18 cellular contexts compared by ENCODE assay signal in genomic region chr19:31530781-31531180, GRCh38.
A peak's percentile ranks its signal among the peaks of the same experiment; 100 is the strongest.
DNase-seq lines count a peak whose midpoint lies in the region; ATAC-seq, FAIRE-seq and TF ChIP-seq lines count a peak whose summit lies in the region.
"Had no signal": no experiment of that assay in that cellular context is flagged by ENCODE, and none has a peak within 500 bp of the region (broad histone marks: within the 10 kb centered on the region; RNA-seq: fewer than 3 reads in every experiment).

No MANE protein-coding gene starts in this region.

- no peak overlapping the region for H3K14ac ChIP-seq in H1 (ENCODE audit: insufficient read length)

- no peaks in the 10 kb centered on the region for H3K79me1 ChIP-seq in H1 (ENCODE audit: low read depth, low read length)

- H3K56ac ChIP-seq in H1 (replicated peaks; ENCODE audit: insufficient read length, low read depth, low read length): no peak overlapping the region

- H3K36me3 ChIP-seq in GM23338 (ENCODE audit: insufficient read depth) (no peaks in the 10 kb centered on the region), H1 (ENCODE audit: control insufficient read depth in 2 of 4, insufficient read depth in 4 of 4, low read length in 3 of 4) (peaks cover 0 to 3% (median 0%) of the 10 kb centered on the region in 4 experiments; a peak in 1 of 8 replicates), Caco-2 (ENCODE audit: control insufficient read depth, insufficient read depth, low read length) (no peaks in the 10 kb centered on the region), GM23248 (ENCODE audit: low read depth) (no peaks in the 10 kb centered on the region)
- H3K36me3 ChIP-seq: HAP-1 had no signal

- no peak for TF ChIP-seq EP300 in H1 (IDR thresholded peaks at IDR 0.05; ENCODE audit: borderline replicate concordance in 1 of 2, low read depth in 2 of 2, low read length in 2 of 2)

- H3K27ac ChIP-seq in GM23338 (ENCODE audit: low read depth) (no peak overlapping the region), H1 (ENCODE audit: low read depth, low read length) (no peak overlapping the region), GM23248 (no peak overlapping the region)

- ATAC-seq in GM23338 (no peak), GM18861 (IDR thresholded peaks at IDR 0.05; ENCODE audit: unreplicated experiment) (no peak)
- no peak for ATAC-seq in stimulated activated naive CD8-positive, alpha-beta T cell treated with anti-CD3 and anti-CD28 coated beads, Interleukin-15, amount 100 ng/mL, for 72 hours

- no peaks in the 10 kb centered on the region for H3K23me2 ChIP-seq in H1 (ENCODE audit: low read depth, low read length)

- no peak overlapping the region for H4K5ac ChIP-seq in H1 (ENCODE audit: insufficient read length, low read depth, low read length)

- WGBS in H1 (ENCODE audit: extremely low coverage in 1 of 2, insufficient coverage in 1 of 2, insufficient read length in 1 of 2, insufficient replicate concordance in 2 of 2, low coverage in 1 of 2, low lambda C conversion rate in 2 of 2, missing lambda C conversion rate in 1 of 2), 2 experiments: 90% methylated on average over 7 of the region's 7 CpGs; no CpG with 5 or more reads in 1 of the 2 experiments
- 78 to 79% methylated on average over 7 of the region's 7 CpGs for WGBS in GM23248 (ENCODE audit: low coverage in 1 of 2, low lambda C conversion rate in 2 of 2, missing lambda C conversion rate in 2 of 2), 2 experiments

- TF ChIP-seq RAD21 in H1 (IDR thresholded peaks at IDR 0.05 in 1 of 2, conservative IDR thresholded peaks at IDR 0.05 in 1 of 2; ENCODE audit: low read depth in 2 of 2, low read length in 2 of 2): no peak

- H2AFZ ChIP-seq in GM23338 (peak overlapping the region; percentile 28; the same call in 1 of the 2 replicates), H1 (ENCODE audit: low read length) (no peak overlapping the region), GM23248 (no peak overlapping the region)

- no peak overlapping the region for H2AK5ac ChIP-seq in H1 (ENCODE audit: low read depth, low read length)

- no peak overlapping the region for H2BK15ac ChIP-seq in H1 (ENCODE audit: low read length)

- peaks cover 4 to 6% of the 10 kb centered on the region in 2 experiments; a peak in 2 of 4 replicates for H3K9me3 ChIP-seq in H1 (ENCODE audit: insufficient read depth in 2 of 2, low read depth in 1 of 2, low read length in 1 of 2)
- peaks cover 5% of the 10 kb centered on the region for H3K9me3 ChIP-seq in Caco-2
- H3K9me3 ChIP-seq in GM23248 (ENCODE audit: low read depth): no peaks in the 10 kb centered on the region
- H3K9me3 ChIP-seq: HAP-1 had no signal

- in situ Hi-C loops in GM23248 (cut with MboI): no loop called here

- DNase-seq in GM23338 (ENCODE audit: low spot score) (no peak), RKO (ENCODE audit: low spot score) (peak; percentile 8), H1 (ENCODE audit: low read depth in 1 of 2, low spot score in 2 of 2) (peak in 1 of 2 experiments; percentile 38), osteocyte (ENCODE audit: extremely low spot score, unreplicated experiment) (peak; percentile 73), Caco-2 (no peak), GM23248 (no peak)
- no peak for DNase-seq in stimulated activated naive CD8-positive, alpha-beta T cell treated with anti-CD3 and anti-CD28 coated beads, Interleukin-15, amount 100 ng/mL, for 72 hours
- DNase-seq: C1 segment of cervical spinal cord; CD4-positive, alpha-beta memory T cell; COR-L47; DMS153; DND-41; HFFc6 had no signal

- H3F3A ChIP-seq in GM23338 (replicated peaks; ENCODE audit: low read depth): no peaks in the 10 kb centered on the region
- H3F3A ChIP-seq in GM23248 (ENCODE audit: insufficient read depth): no peaks in the 10 kb centered on the region

- H2BK120ac ChIP-seq in H1 (replicated peaks; ENCODE audit: low read depth, low read length): no peak overlapping the region

- H4K20me1 ChIP-seq in GM23338 (replicated peaks; ENCODE audit: insufficient read depth) (no peaks in the 10 kb centered on the region), H1 (replicated peaks in 1 of 2; ENCODE audit: control insufficient read depth in 1 of 2, insufficient read depth in 2 of 2, low read length in 2 of 2) (no peaks in the 10 kb centered on the region), GM23248 (ENCODE audit: insufficient read depth) (no peaks in the 10 kb centered on the region)

- H3K4ac ChIP-seq in H1 (replicated peaks; ENCODE audit: insufficient read length, low read depth, low read length): no peak overlapping the region

- no peak overlapping the region for H2BK12ac ChIP-seq in H1 (ENCODE audit: low read depth, low read length)

- H4K91ac ChIP-seq in H1 (replicated peaks; ENCODE audit: insufficient read length, low read length): no peak overlapping the region

- no peak overlapping the region for H3K23ac ChIP-seq in H1 (ENCODE audit: insufficient read length)

- H3K27me3 Mint-ChIP-seq in GM23338 (ENCODE audit: insufficient read depth, low read depth, poor library complexity) (peaks cover under 1% of the 10 kb centered on the region), osteocyte (ENCODE audit: unreplicated experiment) (no peaks in the 10 kb centered on the region), Caco-2 (ENCODE audit: insufficient read depth, unreplicated experiment) (peaks cover 11% of the 10 kb centered on the region)
- H3K27me3 Mint-ChIP-seq in stimulated activated naive CD8-positive, alpha-beta T cell treated with anti-CD3 and anti-CD28 coated beads, Interleukin-15, amount 100 ng/mL, for 72 hours: peaks cover 16% of the 10 kb centered on the region

- no peak overlapping the region; the same call in 1 of the 2 replicates for H2BK5ac ChIP-seq in H1 (ENCODE audit: low read depth, low read length)

- intact Hi-C loops in Caco-2 (cut with micrococcal nuclease; ENCODE audit: unreplicated experiment): no loop called here

- no peak overlapping the region for H4K8ac ChIP-seq in H1 (ENCODE audit: extremely low read depth, insufficient read depth, low read length)

- no TSS peak for BruUV-seq in Caco-2 (replicated peaks; lab: Mats Ljungman, UMichigan)

- H3K4me3 Mint-ChIP-seq in GM23338 (no peak overlapping the region), osteocyte (ENCODE audit: unreplicated experiment) (no peak overlapping the region), Caco-2 (ENCODE audit: unreplicated experiment) (no peak overlapping the region)
- no peak overlapping the region for H3K4me3 Mint-ChIP-seq in stimulated activated naive CD8-positive, alpha-beta T cell treated with anti-CD3 and anti-CD28 coated beads, Interleukin-15, amount 100 ng/mL, for 72 hours
- H3K4me3 Mint-ChIP-seq: CD4-positive, alpha-beta memory T cell; HFFc6 had no signal

- H3K9me3 Mint-ChIP-seq in GM23338 (peaks cover 10% of the 10 kb centered on the region), osteocyte (ENCODE audit: unreplicated experiment) (peaks cover 27% of the 10 kb centered on the region), Caco-2 (ENCODE audit: unreplicated experiment) (peaks cover 6% of the 10 kb centered on the region)
- H3K9me3 Mint-ChIP-seq in stimulated activated naive CD8-positive, alpha-beta T cell treated with anti-CD3 and anti-CD28 coated beads, Interleukin-15, amount 100 ng/mL, for 72 hours: peaks cover 7 to 17% of the 10 kb centered on the region in 2 donors

- H3K9ac ChIP-seq in H1 (replicated peaks in 1 of 4; ENCODE audit: extremely low read depth in 1 of 4, low read depth in 3 of 4, low read length in 3 of 4) (no peak overlapping the region), GM23248 (no peak overlapping the region)

- no peak overlapping the region for H3K18ac ChIP-seq in H1 (ENCODE audit: extremely low read depth, low read length)

- no peaks in the 10 kb centered on the region for H3K27me3 ChIP-seq in GM23338 (ENCODE audit: insufficient read depth)
- H3K27me3 ChIP-seq in H1 (replicated peaks in 1 of 4; ENCODE audit: control insufficient read depth in 3 of 4, extremely low read depth in 1 of 4, insufficient read depth in 3 of 4, low read length in 3 of 4): no peaks in the 10 kb centered on the region
- H3K27me3 ChIP-seq in Caco-2 (replicated peaks; ENCODE audit: control insufficient read depth, insufficient read depth, low read length): no peaks in the 10 kb centered on the region
- H3K27me3 ChIP-seq in GM23248 (replicated peaks; ENCODE audit: insufficient read depth): no peaks in the 10 kb centered on the region; the same call in 1 of the 2 replicates

- no peak overlapping the region for H3K4me3 ChIP-seq in GM23338
- H3K4me3 ChIP-seq in H1 (ENCODE audit: extremely low read depth in 1 of 4, insufficient read depth in 2 of 4, low read depth in 3 of 4, low read length in 4 of 4): no peak overlapping the region
- no peak overlapping the region for H3K4me3 ChIP-seq in Caco-2 (ENCODE audit: low read depth, low read length)
- H3K4me3 ChIP-seq in GM23248: no peak overlapping the region
- H3K4me3 ChIP-seq: HAP-1 had no signal

- TF ChIP-seq POLR2A in H1 (IDR thresholded peaks at IDR 0.05; ENCODE audit: control extremely low read depth in 1 of 2, low read depth in 2 of 2, low read length in 2 of 2): no peak

- H3K4me2 ChIP-seq in GM23338 (no peak overlapping the region), H1 (ENCODE audit: insufficient read depth in 1 of 2, low read depth in 2 of 2, low read length in 2 of 2) (no peak overlapping the region), GM23248 (ENCODE audit: unreplicated experiment) (no peak overlapping the region)

- no peak overlapping the region for H3K27ac Mint-ChIP-seq in GM23338
- no peak overlapping the region for H3K27ac Mint-ChIP-seq in osteocyte (ENCODE audit: unreplicated experiment)
- H3K27ac Mint-ChIP-seq in stimulated activated naive CD8-positive, alpha-beta T cell treated with anti-CD3 and anti-CD28 coated beads, Interleukin-15, amount 100 ng/mL, for 72 hours: no peak overlapping the region
- H3K27ac Mint-ChIP-seq in Caco-2 (ENCODE audit: unreplicated experiment): no peak overlapping the region
- H3K27ac Mint-ChIP-seq: CD4-positive, alpha-beta memory T cell; HFFc6 had no signal

- H3K79me2 ChIP-seq in GM23338 (replicated peaks; ENCODE audit: insufficient read depth) (no peaks in the 10 kb centered on the region), H1 (ENCODE audit: control insufficient read depth in 1 of 2, insufficient read depth in 2 of 2, low read length in 2 of 2) (no peaks in the 10 kb centered on the region), GM23248 (ENCODE audit: insufficient read depth) (no peaks in the 10 kb centered on the region)

- H3K4me1 ChIP-seq in GM23338 (ENCODE audit: insufficient read depth) (no peaks in the 10 kb centered on the region; the same call in 1 of the 2 replicates), H1 (replicated peaks in 1 of 4; ENCODE audit: control insufficient read depth in 3 of 4, insufficient read depth in 4 of 4, low read length in 3 of 4) (no peaks in the 10 kb centered on the region), Caco-2 (no peaks in the 10 kb centered on the region), GM23248 (ENCODE audit: insufficient read depth) (no peaks in the 10 kb centered on the region)
- H3K4me1 ChIP-seq: HAP-1 had no signal

- H3K4me1 Mint-ChIP-seq in GM23338 (peaks cover 9% of the 10 kb centered on the region; the same call in 2 of the 3 replicates), osteocyte (ENCODE audit: unreplicated experiment) (no peaks in the 10 kb centered on the region), Caco-2 (ENCODE audit: low read depth, unreplicated experiment) (no peaks in the 10 kb centered on the region)
- no peaks in the 10 kb centered on the region for H3K4me1 Mint-ChIP-seq in stimulated activated naive CD8-positive, alpha-beta T cell treated with anti-CD3 and anti-CD28 coated beads, Interleukin-15, amount 100 ng/mL, for 72 hours
- H3K4me1 Mint-ChIP-seq: CD4-positive, alpha-beta memory T cell had no signal

- H3K36me3 Mint-ChIP-seq in GM23338 (ENCODE audit: low read depth) (peaks cover 5% of the 10 kb centered on the region; the same call in 2 of the 3 replicates), osteocyte (ENCODE audit: unreplicated experiment) (no peaks in the 10 kb centered on the region), Caco-2 (ENCODE audit: insufficient read depth, unreplicated experiment) (no peaks in the 10 kb centered on the region)
- H3K36me3 Mint-ChIP-seq: CD4-positive, alpha-beta memory T cell had no signal

- POLR2A ChIA-PET in H1 (lab: Charles Lee; ENCODE audit: partially characterized antibody) (no interaction called here), Caco-2 (lab: Charles Lee) (no interaction called here)

- CTCF ChIA-PET in H1 (lab: Charles Lee; ENCODE audit: partially characterized antibody) (interaction anchor here (0.6 to 1.2 kb wide), 3 partner anchors 12 to 128 kb away, joined by 3 read pairs; no protein-coding TSS in a partner anchor), Caco-2 (lab: Charles Lee) (no interaction called here)

- no peaks in the 10 kb centered on the region for H3K9me2 ChIP-seq in GM23338 (ENCODE audit: insufficient read depth)
- H3K9me2 ChIP-seq in GM23248 (ENCODE audit: insufficient read depth): no peaks in the 10 kb centered on the region

- TF ChIP-seq CTCF in GM23338 (conservative IDR thresholded peaks at IDR 0.05; ENCODE audit: low read depth in 2 of 2) (no peak), H1 (IDR thresholded peaks at IDR 0.05; ENCODE audit: control extremely low read depth in 1 of 3, insufficient read depth in 1 of 3, low read depth in 1 of 3, low read length in 3 of 3) (no peak), osteocyte (IDR thresholded peaks at IDR 0.05) (no peak), Caco-2 (IDR thresholded peaks at IDR 0.05; ENCODE audit: insufficient read depth in 1 of 2, low read depth in 1 of 2, low read length in 1 of 2, severe bottlenecking in 1 of 2, unreplicated experiment in 1 of 2) (no peak)

- no peak for FAIRE-seq in H1 (lab: Jason Lieb, UNC)
- FAIRE-seq: G401.6, GM12892, H54 had no signal

- H2BK20ac ChIP-seq in H1 (ENCODE audit: low read length): peak overlapping the region; percentile 87; the same call in 1 of the 2 replicates

Comparison
In these comparisons a context has a peak if more than half of its experiments do, and no peak if none do; other contexts are left out.
1. DNase-seq: peak in RKO (single experiment) and osteocyte (single experiment); none in GM23338 (single experiment), stimulated activated naive CD8-positive, alpha-beta T cell treated with anti-CD3 and anti-CD28 coated beads, Interleukin-15, amount 100 ng/mL, for 72 hours (0 of 2), Caco-2 (0 of 2) and GM23248 (single experiment).